In genomic region chr11:30348035-30348434, GRCh38 we compare ENCODE assay signal across 2 cellular contexts.
TF ChIP-seq lines count a peak whose summit lies in the region.

No MANE protein-coding gene starts in this region.

TF ChIP-seq in IMR-90, 13 proteins besides CTCF, POLR2A, EP300 and RAD21:
- TF ChIP-seq MAFK (IDR thresholded peaks at IDR 0.05; ENCODE audit: low read depth, low read length) = no peak
- TF ChIP-seq FOS (IDR thresholded peaks at IDR 0.05; ENCODE audit: low read depth, low read length) = no peak
- no peak for TF ChIP-seq CHD1 (IDR thresholded peaks at IDR 0.05; ENCODE audit: low read depth, low read length)
- no peak for TF ChIP-seq NFE2L2 (IDR thresholded peaks at IDR 0.05; ENCODE audit: low read depth, low read length)
- TF ChIP-seq CEBPB (IDR thresholded peaks at IDR 0.05; ENCODE audit: low read depth, low read length) = no peak
- TF ChIP-seq BHLHE40 (IDR thresholded peaks at IDR 0.05; ENCODE audit: low read depth, low read length) = no peak
- no peak for TF ChIP-seq MXI1 (IDR thresholded peaks at IDR 0.05; ENCODE audit: borderline replicate concordance, low read depth, low read length)
- no peak for TF ChIP-seq RFX5 (IDR thresholded peaks at IDR 0.05; ENCODE audit: low read depth, low read length)
- TF ChIP-seq RCOR1 (IDR thresholded peaks at IDR 0.05; ENCODE audit: insufficient replicate concordance, low read length) = no peak
- no peak for TF ChIP-seq SMC3 (IDR thresholded peaks at IDR 0.05; ENCODE audit: low read depth, low read length)
- TF ChIP-seq MAZ (IDR thresholded peaks at IDR 0.05; ENCODE audit: borderline replicate concordance, low read depth, low read length) = no peak
- TF ChIP-seq ELK1 (IDR thresholded peaks at IDR 0.05; ENCODE audit: borderline replicate concordance, low read depth, low read length) = no peak
- TF ChIP-seq, protein P1, sequence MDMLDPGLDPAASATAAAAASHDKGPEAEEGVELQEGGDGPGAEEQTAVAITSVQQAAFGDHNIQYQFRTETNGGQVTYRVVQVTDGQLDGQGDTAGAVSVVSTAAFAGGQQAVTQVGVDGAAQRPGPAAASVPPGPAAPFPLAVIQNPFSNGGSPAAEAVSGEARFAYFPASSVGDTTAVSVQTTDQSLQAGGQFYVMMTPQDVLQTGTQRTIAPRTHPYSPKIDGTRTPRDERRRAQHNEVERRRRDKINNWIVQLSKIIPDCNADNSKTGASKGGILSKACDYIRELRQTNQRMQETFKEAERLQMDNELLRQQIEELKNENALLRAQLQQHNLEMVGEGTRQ (IDR thresholded peaks at IDR 0.05; ENCODE audit: low read depth, low read length) = no peak
TF ChIP-seq in IMR-90: peak in this region for 0.

TF ChIP-seq in H1, 55 proteins besides CTCF, POLR2A, EP300 and RAD21:
- TF ChIP-seq, protein P2, sequence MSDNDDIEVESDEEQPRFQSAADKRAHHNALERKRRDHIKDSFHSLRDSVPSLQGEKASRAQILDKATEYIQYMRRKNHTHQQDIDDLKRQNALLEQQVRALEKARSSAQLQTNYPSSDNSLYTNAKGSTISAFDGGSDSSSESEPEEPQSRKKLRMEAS (IDR thresholded peaks at IDR 0.05) = no peak
- no peak for TF ChIP-seq POU5F1 (IDR thresholded peaks at IDR 0.05; ENCODE audit: low read depth, low read length)
- TF ChIP-seq CBX8 (IDR thresholded peaks at IDR 0.05; ENCODE audit: borderline replicate concordance, low read depth, low read length) = no peak
- TF ChIP-seq EGR1 (IDR thresholded peaks at IDR 0.05; ENCODE audit: borderline replicate concordance, low read depth, low read length) = no peak
- TF ChIP-seq CEBPB (IDR thresholded peaks at IDR 0.05; ENCODE audit: low read depth, low read length) = no peak
- no peak for TF ChIP-seq KDM1A (IDR thresholded peaks at IDR 0.05; ENCODE audit: borderline replicate concordance, low read length)
- TF ChIP-seq E2F6 (IDR thresholded peaks at IDR 0.05) = no peak
- no peak for TF ChIP-seq JUND (IDR thresholded peaks at IDR 0.05; ENCODE audit: low read length)
- TF ChIP-seq SIRT6 (IDR thresholded peaks at IDR 0.05; ENCODE audit: low read length) = no peak
- TF ChIP-seq EZH2 (IDR thresholded peaks at IDR 0.05; ENCODE audit: low read depth, low read length, severe bottlenecking) = no peak
- no peak for TF ChIP-seq MAFK (IDR thresholded peaks at IDR 0.05; ENCODE audit: low read depth, low read length)
- no peak for TF ChIP-seq ZNF274 (IDR thresholded peaks at IDR 0.05; ENCODE audit: borderline replicate concordance, extremely low read depth, low read length)
- no peak for TF ChIP-seq BACH1 (IDR thresholded peaks at IDR 0.05; ENCODE audit: low read length)
- no peak for TF ChIP-seq RBBP5 (IDR thresholded peaks at IDR 0.05; ENCODE audit: borderline replicate concordance, low read depth, low read length)
- TF ChIP-seq SRF (IDR thresholded peaks at IDR 0.05; ENCODE audit: low read depth, low read length) = no peak
- TF ChIP-seq SP1 (IDR thresholded peaks at IDR 0.05; ENCODE audit: low read depth, low read length) = no peak
- no peak for TF ChIP-seq JUN (IDR thresholded peaks at IDR 0.05; ENCODE audit: low read depth, low read length)
- TF ChIP-seq KDM4A (IDR thresholded peaks at IDR 0.05; ENCODE audit: low read depth, low read length, severe bottlenecking) = no peak
